ENCODE assay signal across 15 cellular contexts in genomic region chr7:113199841-113200240, GRCh38.
DNase-seq lines count a peak whose midpoint lies in the region; ATAC-seq lines count a peak whose summit lies in the region.
"Had no signal": no experiment of that assay in that cellular context is flagged by ENCODE, and none has a peak within 500 bp of the region (broad histone marks: within the 10 kb centered on the region; RNA-seq: fewer than 3 reads in every experiment).

No MANE protein-coding gene starts in this region.

- H3K9me2 ChIP-seq in GM23248 (ENCODE audit: insufficient read depth): no peaks in the 10 kb centered on the region

- no peak overlapping the region for H3K4me3 ChIP-seq in GM23248
- no peak overlapping the region for H3K4me3 ChIP-seq in skeletal muscle cell (ENCODE audit: low read depth, low read length)
- H3K4me3 ChIP-seq: thoracic aorta had no signal

- no peak overlapping the region for H3K27ac Mint-ChIP-seq in T-cell
- H3K27ac Mint-ChIP-seq: CD4-positive, alpha-beta memory T cell; naive B cell; progenitor cell of endocrine pancreas had no signal

- H3K9me3 Mint-ChIP-seq in T-cell: no peaks in the 10 kb centered on the region
- H3K9me3 Mint-ChIP-seq: CD4-positive, alpha-beta memory T cell; naive B cell had no signal

- H2AFZ ChIP-seq in GM23248: no peak overlapping the region

- H3K9ac ChIP-seq in GM23248: no peak overlapping the region

- H3K4me3 Mint-ChIP-seq in T-cell: no peak overlapping the region
- H3K4me3 Mint-ChIP-seq: CD4-positive, alpha-beta memory T cell; naive B cell had no signal

- H3K27me3 ChIP-seq in GM23248 (replicated peaks; ENCODE audit: insufficient read depth): no peaks in the 10 kb centered on the region

- H3K4me1 Mint-ChIP-seq in T-cell: no peaks in the 10 kb centered on the region
- H3K4me1 Mint-ChIP-seq: CD4-positive, alpha-beta memory T cell; naive B cell had no signal

- H3K79me2 ChIP-seq in GM23248 (ENCODE audit: insufficient read depth): no peaks in the 10 kb centered on the region

- H3K4me1 ChIP-seq in GM23248 (ENCODE audit: insufficient read depth): peaks cover 50% of the 10 kb centered on the region

- POLR2A ChIA-PET in T-cell (lab: Charles Lee): no interaction called here

- H3K4me2 ChIP-seq in GM23248 (ENCODE audit: unreplicated experiment): no peak overlapping the region

- no peaks in the 10 kb centered on the region for H3K36me3 ChIP-seq in GM23248 (ENCODE audit: low read depth)
- H3K36me3 ChIP-seq: thoracic aorta had no signal

- no peaks in the 10 kb centered on the region for H4K20me1 ChIP-seq in GM23248 (ENCODE audit: insufficient read depth)

- DNase-seq in GM23248: peak; percentile 77
- DNase-seq in amniotic stem cell (lab: John Stamatoyannopoulos, UW): peak; percentile 57
- DNase-seq in fibroblast of peridontal ligament (ENCODE audit: extremely low read depth): peak; percentile 79
- DNase-seq in skeletal muscle cell (ENCODE audit: low read depth): peak; percentile 61
- DNase-seq in T1000 (lab: John Stamatoyannopoulos, UW): no peak
- no peak for DNase-seq in T-cell
- DNase-seq: CD4-positive, alpha-beta memory T cell; head of caudate nucleus; naive B cell; NCI-H187 treated with DMSO at 0.1 percent for 48 hours; NCI-H345 had no signal

- no peaks in the 10 kb centered on the region for H3K36me3 Mint-ChIP-seq in T-cell
- H3K36me3 Mint-ChIP-seq: CD4-positive, alpha-beta memory T cell; naive B cell had no signal

- H3F3A ChIP-seq in GM23248 (ENCODE audit: insufficient read depth): peaks cover 26% of the 10 kb centered on the region; the same call in 1 of the 2 replicates

- CTCF ChIA-PET in T-cell (lab: Charles Lee): no interaction called here

- H3K27ac ChIP-seq in GM23248: peak overlapping the region; percentile 15; the same call in 1 of the 2 replicates
- H3K27ac ChIP-seq: RWPE1, thoracic aorta had no signal

- ATAC-seq in T-cell (replicated peaks in 1 of 4) (no peak), HG02840 (IDR thresholded peaks at IDR 0.05; ENCODE audit: low FRiP score, unreplicated experiment) (no peak)

- H3K9me3 ChIP-seq in GM23248 (ENCODE audit: low read depth): no peaks in the 10 kb centered on the region
- H3K9me3 ChIP-seq: thoracic aorta had no signal

- H3K27me3 Mint-ChIP-seq in T-cell: no peaks in the 10 kb centered on the region

- in situ Hi-C loops in GM23248 (cut with MboI): no loop called here

- 18 to 21% methylated on average over 2 of the region's 2 CpGs for WGBS in GM23248 (ENCODE audit: low coverage in 1 of 2, low lambda C conversion rate in 2 of 2, missing lambda C conversion rate in 2 of 2), 2 experiments

Comparison
In these comparisons a context has a peak if more than half of its experiments do, and no peak if none do; other contexts are left out.
1. DNase-seq: peak in GM23248 (single experiment), amniotic stem cell (single experiment), fibroblast of peridontal ligament (single experiment) and skeletal muscle cell (single experiment); none in T1000 (single experiment) and T-cell (0 of 34).